18 cellular contexts compared by ENCODE assay signal in the genomic region with DNA sequence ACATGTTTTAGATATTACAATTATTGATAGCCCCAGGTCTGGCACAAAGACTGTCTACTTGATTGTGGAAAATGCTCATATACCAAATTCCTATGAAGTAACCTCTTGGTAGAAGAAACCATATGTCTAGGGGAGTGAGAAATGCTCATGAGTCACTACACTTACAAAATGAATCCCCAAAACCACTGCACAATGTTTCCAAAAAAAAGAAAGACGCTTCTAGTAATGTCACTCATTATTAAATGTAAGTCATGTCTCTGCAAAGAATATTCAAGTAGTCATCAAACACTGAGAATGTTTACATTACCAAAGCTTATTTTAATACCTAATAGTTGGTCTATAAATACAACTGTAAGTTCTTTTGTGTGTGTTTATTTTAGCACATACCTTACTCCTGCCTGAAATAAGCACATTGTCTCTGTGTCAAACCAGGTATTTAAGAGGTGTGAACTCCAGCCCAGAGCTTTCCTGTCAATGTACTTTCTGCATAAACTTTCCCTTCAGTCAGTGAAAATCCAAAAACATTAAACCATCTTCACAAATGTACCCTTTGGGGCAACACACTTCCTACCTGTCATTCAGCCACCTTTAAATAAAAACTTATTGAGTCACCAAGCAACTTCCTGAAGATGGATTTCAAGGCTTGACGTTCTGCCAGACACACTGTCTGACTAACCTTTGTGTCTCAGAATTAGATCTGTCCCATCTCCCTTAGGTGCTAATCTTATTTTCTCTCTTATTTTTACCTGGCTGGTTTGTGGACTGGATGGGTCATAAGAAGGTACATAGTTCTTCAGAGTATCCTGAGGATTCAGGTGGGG.
A peak's percentile ranks its signal among the peaks of the same experiment; 100 is the strongest.
DNase-seq lines count a peak whose midpoint lies in the region; ATAC-seq and TF ChIP-seq lines count a peak whose summit lies in the region.
"Had no signal": no experiment of that assay in that cellular context is flagged by ENCODE, and none has a peak within 500 bp of the region (broad histone marks: within the 10 kb centered on the region; RNA-seq: fewer than 3 reads in every experiment).

No MANE protein-coding gene starts in this region.

- POLR2A ChIA-PET in CD8-positive, alpha-beta T cell (lab: Charles Lee): interaction anchor here (1.1 kb wide), 1 partner anchor 13 kb away, joined by 3 read pairs; no protein-coding TSS in a partner anchor

- peaks cover 9% of the 10 kb centered on the region; the same call in 1 of the 2 replicates for H3K4me1 Mint-ChIP-seq in HFFc6 (ENCODE audit: low read depth)
- no peaks in the 10 kb centered on the region for H3K4me1 Mint-ChIP-seq in CD8-positive, alpha-beta T cell (ENCODE audit: low read depth)
- H3K4me1 Mint-ChIP-seq: naive thymus-derived CD4-positive, alpha-beta T cell had no signal

- no peaks in the 10 kb centered on the region for H3K4me1 ChIP-seq in adipocyte (ENCODE audit: control insufficient read depth, insufficient read depth, low read length)
- no peaks in the 10 kb centered on the region for H3K4me1 ChIP-seq in CD8-positive, alpha-beta T cell (ENCODE audit: insufficient read depth, low read length)
- H3K4me1 ChIP-seq: BLaER1 treated with 17β-estradiol and CSF1 and Interleukin-3, amounts not matched to agents 10 nM and 100 nM had no signal

- CTCF ChIA-PET in CD8-positive, alpha-beta T cell (lab: Charles Lee): no interaction called here

- H3K36me3 Mint-ChIP-seq in HFFc6 (ENCODE audit: low read depth): no peaks in the 10 kb centered on the region
- no peaks in the 10 kb centered on the region for H3K36me3 Mint-ChIP-seq in CD8-positive, alpha-beta T cell
- H3K36me3 Mint-ChIP-seq: naive thymus-derived CD4-positive, alpha-beta T cell had no signal

- H3K27me3 ChIP-seq in adipocyte (replicated peaks; ENCODE audit: control insufficient read depth, insufficient read depth, low read length): no peaks in the 10 kb centered on the region
- no peaks in the 10 kb centered on the region for H3K27me3 ChIP-seq in CD8-positive, alpha-beta T cell (ENCODE audit: insufficient read depth, low read length)
- H3K27me3 ChIP-seq: BLaER1 treated with 17β-estradiol and CSF1 and Interleukin-3, amounts not matched to agents 10 nM and 100 nM had no signal

- H3K27ac ChIP-seq in CD8-positive, alpha-beta T cell (ENCODE audit: low read depth, low read length): no peak overlapping the region
- H3K27ac ChIP-seq: BLaER1 treated with 17β-estradiol and CSF1 and Interleukin-3, amounts not matched to agents 10 nM and 100 nM had no signal

- H3K4me3 Mint-ChIP-seq in HFFc6: no peak overlapping the region
- H3K4me3 Mint-ChIP-seq in CD8-positive, alpha-beta T cell: no peak overlapping the region
- H3K4me3 Mint-ChIP-seq: naive thymus-derived CD4-positive, alpha-beta T cell had no signal

- H3K36me3 ChIP-seq in adipocyte (ENCODE audit: control insufficient read depth, insufficient read depth, low read length, severe bottlenecking): peaks cover 53% of the 10 kb centered on the region
- H3K36me3 ChIP-seq in CD8-positive, alpha-beta T cell (ENCODE audit: insufficient read depth, low read length): no peaks in the 10 kb centered on the region
- H3K36me3 ChIP-seq: BLaER1 treated with 17β-estradiol and CSF1 and Interleukin-3, amounts not matched to agents 10 nM and 100 nM had no signal

- no peak overlapping the region for H3K4me3 ChIP-seq in adipocyte (ENCODE audit: low read length)
- no peak overlapping the region for H3K4me3 ChIP-seq in CD8-positive, alpha-beta T cell (ENCODE audit: low read depth, low read length)
- H3K4me3 ChIP-seq: BLaER1 treated with 17β-estradiol and CSF1 and Interleukin-3, amounts not matched to agents 10 nM and 100 nM had no signal

- H3K9ac ChIP-seq in adipocyte (ENCODE audit: low read length): no peak overlapping the region
- H3K9ac ChIP-seq: BLaER1 treated with 17β-estradiol and CSF1 and Interleukin-3, amounts not matched to agents 10 nM and 100 nM had no signal

- no peak for TF ChIP-seq CTCF in HFFc6 (IDR thresholded peaks at IDR 0.05)
- no peak for TF ChIP-seq CTCF in CD8-positive, alpha-beta T cell (IDR thresholded peaks at IDR 0.05)

- intact Hi-C loops in CD8-positive, alpha-beta T cell (cut with DNase I, micrococcal nuclease): no loop called here

- no peak for ATAC-seq in CD8-positive, alpha-beta T cell
- ATAC-seq in HG02763 (IDR thresholded peaks at IDR 0.05; ENCODE audit: unreplicated experiment): no peak
- ATAC-seq: HepG2; naive thymus-derived CD4-positive, alpha-beta T cell had no signal

- no peak overlapping the region for H3K27ac Mint-ChIP-seq in HFFc6
- no peak overlapping the region for H3K27ac Mint-ChIP-seq in CD8-positive, alpha-beta T cell
- H3K27ac Mint-ChIP-seq: naive thymus-derived CD4-positive, alpha-beta T cell had no signal

- DNase-seq in HFFc6 (peak; percentile 1), adipocyte (ENCODE audit: low read depth) (peak; percentile 49), fibroblast of gingiva (ENCODE audit: low read depth) (peak; percentile 62), renal cortical epithelial cell (ENCODE audit: low read depth) (peak; percentile 11), DMS153 (lab: John Stamatoyannopoulos, UW) (no peak), activated gamma-delta T cell (lab: John Stamatoyannopoulos, UW) (no peak)
- no peak for DNase-seq in CD8-positive, alpha-beta T cell
- DNase-seq: amygdala; DMS79 treated with DMSO at 0.1 percent for 48 hours; foreskin melanocyte; H7; MV-4-11; naive thymus-derived CD4-positive, alpha-beta T cell; NCI-H774; substantia nigra had no signal

- no peaks in the 10 kb centered on the region for H3K27me3 Mint-ChIP-seq in HFFc6 (ENCODE audit: insufficient read depth)
- H3K27me3 Mint-ChIP-seq in CD8-positive, alpha-beta T cell (ENCODE audit: low read depth): no peaks in the 10 kb centered on the region

- no peaks in the 10 kb centered on the region for H3K9me3 ChIP-seq in adipocyte (ENCODE audit: control insufficient read depth, low read length)
- no peaks in the 10 kb centered on the region for H3K9me3 ChIP-seq in CD8-positive, alpha-beta T cell (ENCODE audit: low read length)
- H3K9me3 ChIP-seq: BLaER1 treated with 17β-estradiol and CSF1 and Interleukin-3, amounts not matched to agents 10 nM and 100 nM had no signal

- no peaks in the 10 kb centered on the region for H3K9me3 Mint-ChIP-seq in HFFc6
- peaks cover 2% of the 10 kb centered on the region for H3K9me3 Mint-ChIP-seq in CD8-positive, alpha-beta T cell

Comparison
In these comparisons a context has a peak if more than half of its experiments do, and no peak if none do; other contexts are left out.
1. DNase-seq: peak in HFFc6 (single experiment), adipocyte (single experiment), fibroblast of gingiva (single experiment) and renal cortical epithelial cell (single experiment); none in DMS153 (single experiment), activated gamma-delta T cell (single experiment) and CD8-positive, alpha-beta T cell (0 of 7).